ENCODE assay signal across 8 cellular contexts in the genomic region with DNA sequence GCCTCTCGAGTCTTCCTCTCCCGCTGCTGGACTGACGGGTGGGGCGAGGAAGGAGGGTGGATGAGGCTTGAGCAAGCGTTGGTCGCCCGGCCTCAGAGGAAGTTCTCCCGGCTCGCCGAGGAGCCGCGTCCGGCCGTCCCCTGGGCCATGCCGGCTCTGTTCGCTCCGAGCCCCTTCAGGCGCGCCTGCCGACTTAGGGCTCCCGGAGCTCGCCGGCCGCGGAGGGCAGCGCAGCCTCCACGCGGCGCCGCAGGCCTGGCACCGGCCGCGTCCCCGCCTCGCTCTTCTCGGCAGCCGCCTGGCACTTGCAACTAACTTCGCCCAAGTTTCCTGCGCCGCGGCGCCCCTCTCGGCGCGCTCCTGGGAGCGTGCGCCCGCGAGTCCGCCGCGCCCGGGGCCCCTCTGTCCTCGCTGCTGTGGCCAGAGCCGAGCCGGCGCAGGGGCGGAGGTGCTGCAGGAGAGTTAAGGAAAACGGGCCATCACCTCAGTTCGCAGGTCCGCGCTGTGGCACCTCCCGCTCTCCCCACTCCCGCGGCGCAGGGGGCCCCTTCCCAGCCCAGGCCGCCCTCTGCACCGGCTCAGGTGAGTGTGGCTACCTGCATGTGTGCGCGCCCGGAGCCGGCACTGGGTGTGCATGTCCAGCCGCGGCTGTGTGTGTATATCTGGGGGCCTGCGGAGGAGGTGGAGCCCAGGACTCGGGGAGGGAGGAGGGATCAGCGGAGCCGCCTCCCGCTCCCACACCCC. TPM values are rescaled to one million over a fixed set of nuclear protein-coding genes. Genes with fewer than 3 reads are reported as not detected.
DNase-seq lines count a peak whose midpoint lies in the region; ATAC-seq and TF ChIP-seq lines count a peak whose summit lies in the region.

No MANE protein-coding gene starts in this region.

- peaks cover 0 to 4% of the 10 kb centered on the region in 2 donors for H3K36me3 Mint-ChIP-seq in CD14-positive monocyte

- H3K9me3 Mint-ChIP-seq in CD14-positive monocyte = peaks cover 0 to 9% (median 6%) of the 10 kb centered on the region in 7 donors
- no peaks in the 10 kb centered on the region for H3K9me3 Mint-ChIP-seq in stimulated activated naive CD8-positive, alpha-beta T cell treated with anti-CD3 and anti-CD28 coated beads, Interleukin-15, amount 100 ng/mL, for 72 hours

- TF ChIP-seq CTCF in CD14-positive monocyte (IDR thresholded peaks at IDR 0.05) = no peak
- TF ChIP-seq CTCF in astrocyte of the cerebellum (IDR thresholded peaks at IDR 0.05; ENCODE audit: low read depth, low read length, missing control alignments) = no peak
- TF ChIP-seq CTCF in kidney epithelial cell (IDR thresholded peaks at IDR 0.05; ENCODE audit: insufficient read depth, low read length, poor library complexity, severe bottlenecking) = no peak

- no peaks in the 10 kb centered on the region for H3K36me3 ChIP-seq in kidney epithelial cell (ENCODE audit: control insufficient read depth, insufficient read depth, low read length)

- peaks cover 19% of the 10 kb centered on the region for H3K4me1 Mint-ChIP-seq in CD14-positive monocyte
- H3K4me1 Mint-ChIP-seq in stimulated activated naive CD8-positive, alpha-beta T cell treated with anti-CD3 and anti-CD28 coated beads, Interleukin-15, amount 100 ng/mL, for 72 hours = peaks cover 24% of the 10 kb centered on the region

- H3K27me3 ChIP-seq in kidney epithelial cell (ENCODE audit: control insufficient read depth, insufficient read depth, low read length) = peaks cover 77% of the 10 kb centered on the region

- intact Hi-C loops in CD14-positive monocyte (cut with micrococcal nuclease) = no loop called here

- ATAC-seq in stimulated activated naive CD8-positive, alpha-beta T cell treated with anti-CD3 and anti-CD28 coated beads, Interleukin-15, amount 100 ng/mL, for 72 hours = peak; percentile 38
- no peak for ATAC-seq in GM19463 (IDR thresholded peaks at IDR 0.05; ENCODE audit: unreplicated experiment)

- H3K4me3 Mint-ChIP-seq in CD14-positive monocyte = peak overlapping the region; percentile 41 to 88
- peak overlapping the region; percentile 75 to 79 for H3K4me3 Mint-ChIP-seq in stimulated activated naive CD8-positive, alpha-beta T cell treated with anti-CD3 and anti-CD28 coated beads, Interleukin-15, amount 100 ng/mL, for 72 hours

- in situ Hi-C loops in astrocyte of the cerebellum (cut with HindIII; ENCODE audit: low sequenced_read_pairs) = no loop called here

- DNase-seq in CD14-positive monocyte (ENCODE audit: low spot score) (no peak), HUDEP-2 (lab: John Stamatoyannopoulos, UW; ENCODE audit: unreplicated experiment in 76 of 76) (peak in 62 of 76 experiments; percentile 3 to 73 (median 52)), astrocyte of the cerebellum (ENCODE audit: low read depth) (peak; percentile 26), kidney epithelial cell (ENCODE audit: low read depth) (peak; percentile 2), NCI-H2107 (lab: John Stamatoyannopoulos, UW) (no peak)
- DNase-seq in stimulated activated naive CD8-positive, alpha-beta T cell treated with anti-CD3 and anti-CD28 coated beads, Interleukin-15, amount 100 ng/mL, for 72 hours = peak; percentile 30 to 32
- no peak for DNase-seq in stimulated activated CD4-positive, alpha-beta T cell treated with anti-CD3 and anti-CD28 coated beads, Interleukin-4, amount 100 ng/mL, for 4 hours

- no peak overlapping the region for H3K27ac Mint-ChIP-seq in CD14-positive monocyte
- no peak overlapping the region for H3K27ac Mint-ChIP-seq in stimulated activated naive CD8-positive, alpha-beta T cell treated with anti-CD3 and anti-CD28 coated beads, Interleukin-15, amount 100 ng/mL, for 72 hours

- H3K4me3 ChIP-seq in astrocyte of the cerebellum (ENCODE audit: low read depth, low read length) (peak overlapping the region; percentile 34), kidney epithelial cell (ENCODE audit: low read depth, low read length) (no peak overlapping the region)

- peaks cover 76 to 95% (median 76%) of the 10 kb centered on the region in 3 donors for H3K27me3 Mint-ChIP-seq in CD14-positive monocyte (ENCODE audit: low read depth in 3 of 3)
- H3K27me3 Mint-ChIP-seq in stimulated activated naive CD8-positive, alpha-beta T cell treated with anti-CD3 and anti-CD28 coated beads, Interleukin-15, amount 100 ng/mL, for 72 hours = peaks cover 91% of the 10 kb centered on the region

RNA-seq across cellular contexts. Expression of a gene that starts 0.6 kb away (rescaled TPM):
- not detected for polyA plus RNA-seq in CD14-positive monocyte
- not detected in 2 replicates for total RNA-seq in kidney epithelial cell

Comparison
In these comparisons a context has a peak if more than half of its experiments do, and no peak if none do; other contexts are left out.
1. DNase-seq: peak in HUDEP-2 (62 of 76), astrocyte of the cerebellum (single experiment), kidney epithelial cell (single experiment) and stimulated activated naive CD8-positive, alpha-beta T cell treated with anti-CD3 and anti-CD28 coated beads, Interleukin-15, amount 100 ng/mL, for 72 hours (2 of 2); none in CD14-positive monocyte (single experiment), NCI-H2107 (single experiment) and stimulated activated CD4-positive, alpha-beta T cell treated with anti-CD3 and anti-CD28 coated beads, Interleukin-4, amount 100 ng/mL, for 4 hours (0 of 2).